In genomic region chr6:75526502-75527127, GRCh38 we compare ENCODE assay signal across 9 cellular contexts. TPM values are rescaled to one million over a fixed set of nuclear protein-coding genes. Genes with fewer than 3 reads are reported as not detected.
DNase-seq lines count a peak whose midpoint lies in the region; ATAC-seq and TF ChIP-seq lines count a peak whose summit lies in the region.
"Had no signal": no experiment of that assay in that cellular context is flagged by ENCODE, and none has a peak within 500 bp of the region (broad histone marks: within the 10 kb centered on the region; RNA-seq: fewer than 3 reads in every experiment).

No MANE protein-coding gene starts in this region.

- no peaks in the 10 kb centered on the region for H3K79me2 ChIP-seq in OCI-LY1 (ENCODE audit: insufficient read depth, low read length)

- no peaks in the 10 kb centered on the region for H3F3A ChIP-seq in OCI-LY1 (ENCODE audit: insufficient read depth, low read length)

- no peak overlapping the region for H3K4me2 ChIP-seq in OCI-LY1 (ENCODE audit: low read length)

- WGBS in esophagus squamous epithelium, 2 donors = 5 to 7% methylated on average over 4 of the region's 4 CpGs
- 6 to 11% methylated on average over 4 of the region's 4 CpGs for WGBS in transverse colon (ENCODE audit: low coverage in 1 of 2), 2 donors

- DNase-seq in COLO829 (ENCODE audit: low spot score) (peak; percentile 41), HT-29 (ENCODE audit: low spot score) (peak; percentile 79), activated T-cell treated with anti-CD3 and anti-CD28 coated beads for 4 hours (peak; percentile 48), esophagus squamous epithelium (lab: John Stamatoyannopoulos, UW) (no peak), nephron progenitor cell (peak; percentile 51), transverse colon (peak; percentile 62)

- peaks cover 10% of the 10 kb centered on the region for H3K27me3 Mint-ChIP-seq in nephron progenitor cell (ENCODE audit: low read depth, poor library complexity)

- H3K4me3 ChIP-seq in OCI-LY1 (ENCODE audit: low read depth, low read length, poor library complexity, severe bottlenecking) (no peak overlapping the region), esophagus squamous epithelium (no peak overlapping the region), transverse colon (no peak overlapping the region)

- H3K4me1 ChIP-seq in OCI-LY1 (ENCODE audit: insufficient read depth, low read length, severe bottlenecking) (no peaks in the 10 kb centered on the region), esophagus squamous epithelium (peaks cover 0 to 13% (median 0%) of the 10 kb centered on the region in 3 donors), transverse colon (peaks cover 0 to 20% (median 0%) of the 10 kb centered on the region in 4 donors)

- no peaks in the 10 kb centered on the region for H3K9me2 ChIP-seq in OCI-LY1 (ENCODE audit: low read depth, low read length)

- ATAC-seq in GM19397 (IDR thresholded peaks at IDR 0.05; ENCODE audit: unreplicated experiment) = peak; percentile 79

- no peak for TF ChIP-seq EP300 in transverse colon (IDR thresholded peaks at IDR 0.05; ENCODE audit: low read depth)

- H3K36me3 Mint-ChIP-seq in nephron progenitor cell (ENCODE audit: low read depth) = no peaks in the 10 kb centered on the region

- no peak overlapping the region for H3K4me3 Mint-ChIP-seq in nephron progenitor cell

- H3K36me3 ChIP-seq in OCI-LY1 (ENCODE audit: insufficient read depth, low read length) (no peaks in the 10 kb centered on the region), esophagus squamous epithelium (no peaks in the 10 kb centered on the region), transverse colon (no peaks in the 10 kb centered on the region)

- intact Hi-C loops in esophagus squamous epithelium (cut with DNase I) = loop anchor here (10.0 kb wide), 1 partner anchor 232 kb away; no protein-coding TSS in a partner anchor
- intact Hi-C loops in transverse colon (cut with DNase I; ENCODE audit: low total_unique reads) = loop anchor here (5.0 to 10.0 kb wide), 2 partner anchors 159 to 262 kb away; no protein-coding TSS in a partner anchor

- H3K27me3 ChIP-seq in OCI-LY1 (ENCODE audit: insufficient read depth, low read length) (no peaks in the 10 kb centered on the region), esophagus squamous epithelium (no peaks in the 10 kb centered on the region), transverse colon (no peaks in the 10 kb centered on the region)

- H3K27ac Mint-ChIP-seq in nephron progenitor cell = no peak overlapping the region

- no peaks in the 10 kb centered on the region for H3K4me1 Mint-ChIP-seq in nephron progenitor cell

- no peak overlapping the region for H2AFZ ChIP-seq in OCI-LY1 (ENCODE audit: low read length)

- peaks cover 3% of the 10 kb centered on the region for H3K9me3 Mint-ChIP-seq in nephron progenitor cell

- no peak overlapping the region for H3K9ac ChIP-seq in OCI-LY1 (ENCODE audit: low read length)

- TF ChIP-seq CTCF in OCI-LY1 (IDR thresholded peaks at IDR 0.05; ENCODE audit: low read length) = peak; percentile 64
- TF ChIP-seq CTCF in esophagus squamous epithelium (IDR thresholded peaks at IDR 0.05) = peak; percentile 34 to 84 (median 70)
- peak; percentile 66 for TF ChIP-seq CTCF in nephron progenitor cell (IDR thresholded peaks at IDR 0.05)
- peak; percentile 62 to 77 (median 70) for TF ChIP-seq CTCF in transverse colon (IDR thresholded peaks at IDR 0.05)

- no peaks in the 10 kb centered on the region for H4K20me1 ChIP-seq in OCI-LY1 (ENCODE audit: insufficient read depth, low read length)

- H3K9me3 ChIP-seq in OCI-LY1 (ENCODE audit: low read length) (no peaks in the 10 kb centered on the region), esophagus squamous epithelium (no peaks in the 10 kb centered on the region), transverse colon (no peaks in the 10 kb centered on the region)

- no peak overlapping the region for H3K27ac ChIP-seq in OCI-LY1 (ENCODE audit: low read depth, low read length, poor library complexity, severe bottlenecking)
- no peak overlapping the region for H3K27ac ChIP-seq in esophagus squamous epithelium
- H3K27ac ChIP-seq in transverse colon = no peak overlapping the region

- in situ Hi-C loops in transverse colon (cut with MboI; ENCODE audit: low pct_ligation_motif_present in 1 of 4, low pct_unique_long_range_greater_than_20kb in 1 of 4, low sequenced_read_pairs in 3 of 4) = loop anchor here in 2 of 4 donors (10.0 kb wide), 1 partner anchor 232 kb away; no protein-coding TSS in a partner anchor

- TF ChIP-seq POLR2A in esophagus squamous epithelium (IDR thresholded peaks at IDR 0.05) = no peak
- TF ChIP-seq POLR2A in transverse colon (IDR thresholded peaks at IDR 0.05) = no peak

RNA-seq across cellular contexts. Expression of gene FILIP1, which starts 33.0 kb away (rescaled TPM):
- total RNA-seq in HT-29 (2014; rRNA removed; shearing (Covaris generic)) = not detected in 2 replicates
- 10 to 100 TPM in 1 of 4 donors, 1 to 10 TPM in 1, under 1 TPM in 2; 0.49 to 13.4 (median 2.3) TPM for total RNA-seq in esophagus squamous epithelium
- 10 to 100 TPM in 1 of 4 donors, 1 to 10 TPM in 3; 6.0 to 12.3 (median 7.2) TPM for total RNA-seq in transverse colon
- total RNA-seq: T-helper 1 cell treated with Interleukin-12 subunit alpha and Interleukin-12 subunit beta and Interleukin-4 antibody, amounts not matched to agents 30 ng/mL and 1 ng/mL, for 36 hours had no signal
